24 cellular contexts compared by ENCODE assay signal in genomic region chr3:136937886-136938285, GRCh38. TPM values are rescaled to one million over a fixed set of nuclear protein-coding genes. Genes with fewer than 3 reads are reported as not detected.
DNase-seq lines count a peak whose midpoint lies in the region; ATAC-seq, FAIRE-seq and TF ChIP-seq lines count a peak whose summit lies in the region.
"Had no signal": no experiment of that assay in that cellular context is flagged by ENCODE, and none has a peak within 500 bp of the region (broad histone marks: within the 10 kb centered on the region; RNA-seq: fewer than 3 reads in every experiment).

No MANE protein-coding gene starts in this region.

- H3K27me3 ChIP-seq in astrocyte (ENCODE audit: insufficient read depth, low read length) (no peaks in the 10 kb centered on the region), mesenchymal stem cell (ENCODE audit: control insufficient read depth in 1 of 2, insufficient read depth in 1 of 2, low read length in 2 of 2) (no peaks in the 10 kb centered on the region)
- H3K27me3 ChIP-seq: foreskin keratinocyte, heart right ventricle had no signal

- CTCF ChIA-PET in activated CD4-positive, alpha-beta T cell treated with anti-CD3 and anti-CD28 coated beads for 36 hours (lab: Charles Lee), result interaction anchor here (1.3 to 1.9 kb wide), 2 partner anchors 10 to 76 kb away, joined by 4 to 5 read pairs; no protein-coding TSS in a partner anchor

- intact Hi-C loops in activated CD4-positive, alpha-beta T cell treated with anti-CD3 and anti-CD28 coated beads for 36 hours (cut with DNase I, micrococcal nuclease), result loop anchor here in 1 of 2 experiments (5.0 kb wide), 1 partner anchor 76 kb away; the partner anchor contains the start of gene NCK1

- H3K9ac ChIP-seq in astrocyte (ENCODE audit: low read length) (no peak overlapping the region), mesenchymal stem cell (ENCODE audit: low read length) (peak overlapping the region; percentile 47)

- H3K14ac ChIP-seq in mesenchymal stem cell (ENCODE audit: low read length in 2 of 2), result no peak overlapping the region

- no peak overlapping the region for H3K4me3 ChIP-seq in astrocyte (ENCODE audit: insufficient read depth, low read depth, low read length)
- H3K4me3 ChIP-seq in mesenchymal stem cell (ENCODE audit: insufficient read depth in 1 of 2, low read depth in 1 of 2, low read length in 2 of 2), result no peak overlapping the region
- H3K4me3 ChIP-seq: GM12878, heart right ventricle had no signal

- DNase-seq in activated CD4-positive, alpha-beta T cell treated with anti-CD3 and anti-CD28 coated beads for 36 hours, result no peak
- DNase-seq in activated CD4-positive, alpha-beta T cell treated with anti-CD3 and anti-CD28 coated beads, Interleukin-2, amount 50 U/mL, for 4 hours, result no peak
- DNase-seq in HFFc6, result no peak
- no peak for DNase-seq in astrocyte (ENCODE audit: low read depth)
- DNase-seq in mesenchymal stem cell, result no peak
- DNase-seq in NCI-H1694 (lab: John Stamatoyannopoulos, UW), result no peak
- no peak for DNase-seq in DMS53 treated with DMSO at 0.1 percent for 48 hours (lab: John Stamatoyannopoulos, UW; ENCODE audit: unreplicated experiment)
- DNase-seq in chondrocyte (ENCODE audit: low spot score), result no peak
- DNase-seq: activated CD4-positive, CD25-positive, alpha-beta regulatory T cell treated with anti-CD3 and anti-CD28 coated beads, Interleukin-2, amount 50 U/mL, for 72 hours; activated naive CD4-positive, alpha-beta T cell treated with anti-CD3 and anti-CD28 coated beads for 36 hours; activated T-cell treated with anti-CD3 and anti-CD28 coated beads, Interleukin-2, amount 50 U/mL, for 4 hours; caudate nucleus; DND-41; erythroblast; foreskin keratinocyte; heart right ventricle; left cardiac atrium; NCI-H2107; nucleus accumbens; substantia nigra; T-helper 1 cell had no signal

- no CpG with 5 or more reads among the region's 2 CpGs for WGBS in mesenchymal stem cell

- H2BK5ac ChIP-seq in mesenchymal stem cell (ENCODE audit: low read depth, low read length, poor library complexity, severe bottlenecking), result no peak overlapping the region

- H2AK5ac ChIP-seq in mesenchymal stem cell (ENCODE audit: low read length, severe bottlenecking), result no peak overlapping the region

- peaks cover 11% of the 10 kb centered on the region for H3K79me1 ChIP-seq in mesenchymal stem cell (replicated peaks; ENCODE audit: low read length, poor library complexity, severe bottlenecking)

- H3K27ac Mint-ChIP-seq in activated CD4-positive, alpha-beta T cell treated with anti-CD3 and anti-CD28 coated beads for 36 hours, result peak overlapping the region; percentile 37
- H3K27ac Mint-ChIP-seq in HFFc6 (peak overlapping the region; percentile 68; the same call in 1 of the 2 replicates), astrocyte (ENCODE audit: unreplicated experiment) (peak overlapping the region; percentile 63), chondrocyte (ENCODE audit: unreplicated experiment) (no peak overlapping the region)
- H3K27ac Mint-ChIP-seq: activated naive CD4-positive, alpha-beta T cell treated with anti-CD3 and anti-CD28 coated beads for 36 hours; memory B cell had no signal

- peaks cover 8% of the 10 kb centered on the region for H3K9me3 Mint-ChIP-seq in activated CD4-positive, alpha-beta T cell treated with anti-CD3 and anti-CD28 coated beads for 36 hours (ENCODE audit: low read depth)
- H3K9me3 Mint-ChIP-seq in HFFc6, result peaks cover 7% of the 10 kb centered on the region
- no peaks in the 10 kb centered on the region for H3K9me3 Mint-ChIP-seq in astrocyte (ENCODE audit: unreplicated experiment)
- peaks cover 13% of the 10 kb centered on the region for H3K9me3 Mint-ChIP-seq in chondrocyte (ENCODE audit: low read depth)
- H3K9me3 Mint-ChIP-seq: activated T-cell treated with anti-CD3 and anti-CD28 coated beads, Interleukin-2, amount 50 U/mL, for 4 hours had no signal

- H3K4me3 Mint-ChIP-seq in activated CD4-positive, alpha-beta T cell treated with anti-CD3 and anti-CD28 coated beads for 36 hours, result no peak overlapping the region
- H3K4me3 Mint-ChIP-seq in HFFc6 (no peak overlapping the region), astrocyte (ENCODE audit: unreplicated experiment) (peak overlapping the region; percentile 58), chondrocyte (ENCODE audit: unreplicated experiment) (no peak overlapping the region)
- H3K4me3 Mint-ChIP-seq: activated naive CD4-positive, alpha-beta T cell treated with anti-CD3 and anti-CD28 coated beads for 36 hours; activated T-cell treated with anti-CD3 and anti-CD28 coated beads, Interleukin-2, amount 50 U/mL, for 4 hours; memory B cell had no signal

- H3K9me3 ChIP-seq in astrocyte (ENCODE audit: insufficient read depth, low read depth, low read length), result no peaks in the 10 kb centered on the region
- H3K9me3 ChIP-seq in mesenchymal stem cell (ENCODE audit: control insufficient read depth, low read length), result peaks cover 3% of the 10 kb centered on the region

- H3K79me2 ChIP-seq in astrocyte (ENCODE audit: insufficient read depth, low read length), result peaks cover 45% of the 10 kb centered on the region

- ATAC-seq in activated CD4-positive, alpha-beta T cell treated with anti-CD3 and anti-CD28 coated beads for 36 hours, result no peak
- ATAC-seq: activated T-cell treated with anti-CD3 and anti-CD28 coated beads, Interleukin-2, amount 50 U/mL, for 4 hours; Panc1 had no signal

- H2BK12ac ChIP-seq in mesenchymal stem cell (ENCODE audit: low read length in 2 of 2), result no peak overlapping the region

- H3K36me3 ChIP-seq in astrocyte (ENCODE audit: insufficient read depth, low read length) (no peaks in the 10 kb centered on the region), mesenchymal stem cell (ENCODE audit: control insufficient read depth in 1 of 2, insufficient read depth in 2 of 2, low read depth in 1 of 2, low read length in 2 of 2) (peaks cover 0 to 15% of the 10 kb centered on the region in 2 experiments)

- no peak overlapping the region for H3K23ac ChIP-seq in mesenchymal stem cell (ENCODE audit: low read length in 2 of 2)

- POLR2A ChIA-PET in activated CD4-positive, alpha-beta T cell treated with anti-CD3 and anti-CD28 coated beads for 36 hours (lab: Charles Lee), result no interaction called here

- H3K4me1 ChIP-seq in astrocyte (ENCODE audit: insufficient read depth, low read length) (peaks cover 7% of the 10 kb centered on the region), mesenchymal stem cell (ENCODE audit: control insufficient read depth, insufficient read depth, low read depth, low read length) (peaks cover 4% of the 10 kb centered on the region)

- H4K20me1 ChIP-seq in astrocyte (ENCODE audit: insufficient read depth, low read length), result peaks cover 19% of the 10 kb centered on the region

- no peak overlapping the region for H2BK120ac ChIP-seq in mesenchymal stem cell (ENCODE audit: low read depth, low read length)

- H3K27ac ChIP-seq in astrocyte (ENCODE audit: low read depth, low read length) (no peak overlapping the region), mesenchymal stem cell (ENCODE audit: low read length, poor library complexity, severe bottlenecking) (no peak overlapping the region)
- H3K27ac ChIP-seq: foreskin keratinocyte had no signal

- peaks cover 59% of the 10 kb centered on the region for H3K4me1 Mint-ChIP-seq in activated CD4-positive, alpha-beta T cell treated with anti-CD3 and anti-CD28 coated beads for 36 hours
- peaks cover 44% of the 10 kb centered on the region for H3K4me1 Mint-ChIP-seq in HFFc6 (ENCODE audit: low read depth)
- H3K4me1 Mint-ChIP-seq in astrocyte (ENCODE audit: low read depth, unreplicated experiment), result peaks cover 28% of the 10 kb centered on the region
- peaks cover 26% of the 10 kb centered on the region for H3K4me1 Mint-ChIP-seq in chondrocyte (ENCODE audit: low read depth)

- no peak overlapping the region for H2AFZ ChIP-seq in astrocyte (ENCODE audit: low read depth, low read length)
- H2AFZ ChIP-seq in mesenchymal stem cell (ENCODE audit: low read depth, low read length), result no peak overlapping the region

- no peak overlapping the region for H2BK15ac ChIP-seq in mesenchymal stem cell (ENCODE audit: low read depth, poor library complexity, severe bottlenecking)

- no peaks in the 10 kb centered on the region for H3K27me3 Mint-ChIP-seq in activated CD4-positive, alpha-beta T cell treated with anti-CD3 and anti-CD28 coated beads for 36 hours
- H3K27me3 Mint-ChIP-seq in HFFc6 (ENCODE audit: insufficient read depth) (peaks cover 1% of the 10 kb centered on the region; the same call in 1 of the 2 replicates), astrocyte (ENCODE audit: low read depth, unreplicated experiment) (no peaks in the 10 kb centered on the region), chondrocyte (ENCODE audit: low read depth) (no peaks in the 10 kb centered on the region)
- H3K27me3 Mint-ChIP-seq: memory B cell had no signal

- FAIRE-seq in astrocyte (lab: Jason Lieb, UNC), result no peak
- FAIRE-seq: GM12878 had no signal

- no peak overlapping the region for H4K8ac ChIP-seq in mesenchymal stem cell (ENCODE audit: low read length)

- no peak overlapping the region for H3K4ac ChIP-seq in mesenchymal stem cell (ENCODE audit: low read depth in 1 of 2, low read length in 2 of 2)

- H3K4me2 ChIP-seq in astrocyte (ENCODE audit: low read length) (no peak overlapping the region), mesenchymal stem cell (ENCODE audit: low read length, poor library complexity, severe bottlenecking) (no peak overlapping the region)

- H3K36me3 Mint-ChIP-seq in activated CD4-positive, alpha-beta T cell treated with anti-CD3 and anti-CD28 coated beads for 36 hours (ENCODE audit: low read depth), result peaks cover 34% of the 10 kb centered on the region
- peaks cover 30% of the 10 kb centered on the region for H3K36me3 Mint-ChIP-seq in HFFc6 (ENCODE audit: low read depth)
- peaks cover 12% of the 10 kb centered on the region for H3K36me3 Mint-ChIP-seq in astrocyte (ENCODE audit: low read depth, unreplicated experiment)
- peaks cover 7% of the 10 kb centered on the region for H3K36me3 Mint-ChIP-seq in chondrocyte (ENCODE audit: low read depth)

- TF ChIP-seq CTCF in HFFc6 (IDR thresholded peaks at IDR 0.05) (no peak), astrocyte (IDR thresholded peaks at IDR 0.05; ENCODE audit: insufficient read depth, low read depth, low read length) (no peak), chondrocyte (IDR thresholded peaks at IDR 0.05) (no peak)

- H3K18ac ChIP-seq in mesenchymal stem cell (ENCODE audit: low read depth in 1 of 2, low read length in 2 of 2), result no peak overlapping the region

- no peak overlapping the region for H4K91ac ChIP-seq in mesenchymal stem cell (ENCODE audit: low read length)

RNA-seq across cellular contexts. Expression of gene IL20RB, which starts 19.9 kb away (rescaled TPM):
- total RNA-seq in activated CD4-positive, alpha-beta T cell treated with anti-CD3 and anti-CD28 coated beads for 36 hours, result 1 to 10 TPM in 1 of 2 experiments, under 1 TPM in 1; 0.93 to 1.1 TPM
- total RNA-seq in HFFc6 (2021; fragmentation: NEBNext Ultra II Directional; extraction: Animal tissue kit (Norgen Biotek cat#: 25700)), result 1 to 10 TPM in 1 of 6 experiments, under 1 TPM in 5; 0.51 to 1.5 (median 0.82) TPM
- 22.0 and 23.6 TPM in 2 replicates for total RNA-seq in astrocyte
- 2.4 TPM for polyA plus RNA-seq in mesenchymal stem cell (2013, experiment 1 of 2)
- polyA plus RNA-seq in mesenchymal stem cell (2013, experiment 2 of 2), result 2.5 TPM
- total RNA-seq in chondrocyte, result 0.92 to 1.2 TPM (median 0.94 TPM) in 3 replicates
